Comparison of ENCODE assay signal across 30 cellular contexts in genomic region chr14:55481769-55482168, GRCh38. TPM values are rescaled to one million over a fixed set of nuclear protein-coding genes. Genes with fewer than 3 reads are reported as not detected.
"Had no signal": no experiment of that assay in that cellular context is flagged by ENCODE, and none has a peak within 500 bp of the region (broad histone marks: within the 10 kb centered on the region; RNA-seq: fewer than 3 reads in every experiment).

No MANE protein-coding gene starts in this region.

- H3K36me3 ChIP-seq: stomach, suprapubic skin, thoracic aorta, thyroid gland, tibial artery, tibial nerve, transverse colon, upper lobe of left lung, upper lobe of right lung, uterus, vagina had no signal

- H3K27ac ChIP-seq: stomach, suprapubic skin, testis, thoracic aorta, thyroid gland, tibial artery, tibial nerve, transverse colon, upper lobe of left lung, upper lobe of right lung, uterus, vagina had no signal

- H3K4me3 ChIP-seq: stomach, suprapubic skin, testis, thoracic aorta, thyroid gland, tibial artery, tibial nerve, transverse colon, upper lobe of left lung, upper lobe of right lung, uterus, vagina had no signal

- H3K9me3 ChIP-seq: stomach, suprapubic skin, testis, thoracic aorta, thyroid gland, tibial artery, tibial nerve, transverse colon, upper lobe of left lung, upper lobe of right lung, uterus, vagina had no signal

- ATAC-seq: stimulated activated effector memory CD8-positive, alpha-beta T cell treated with anti-CD3 and anti-CD28 coated beads, Interleukin-12 subunit alpha, Interleukin-12 subunit beta, amount 100 ng/mL, for 72 hours; stimulated activated memory B cell treated with anti-CD40 and anti-IgM and Interleukin-4, amounts not matched to agents 10 μg/mL and 1 μg/mL and 100 μg/mL, for 72 hours; stimulated activated naive B cell treated with anti-CD40 and anti-IgM and Interleukin-4, amounts not matched to agents 10 μg/mL and 1 μg/mL and 100 μg/mL, for 72 hours; stimulated activated naive CD8-positive, alpha-beta T cell treated with anti-CD3 and anti-CD28 coated beads, Interleukin-15, amount 100 ng/mL, for 72 hours; stimulated activated naive CD8-positive, alpha-beta T cell treated with anti-CD3 and anti-CD28 coated beads, Interleukin-15, Interleukin-2, amounts not matched to agents 100 U/mL and 50 U/mL, for 24 hours; upper lobe of right lung had no signal

- H3K4me1 ChIP-seq: stomach, suprapubic skin, testis, thyroid gland, tibial artery, tibial nerve, transverse colon, upper lobe of left lung, upper lobe of right lung, uterus, vagina had no signal

- H3K27me3 ChIP-seq: stomach, suprapubic skin, testis, thyroid gland, tibial artery, tibial nerve, transverse colon, upper lobe of left lung, upper lobe of right lung, uterus, vagina had no signal

- DNase-seq: stimulated activated CD4-positive, alpha-beta T cell treated with anti-CD3 and anti-CD28 coated beads, Interleukin-2, amount 100 ng/mL, for 48 hours; stimulated activated CD4-positive, alpha-beta T cell treated with anti-CD3 and anti-CD28 coated beads, Interleukin-4, amount 100 ng/mL, for 1 hour; stimulated activated CD4-positive, alpha-beta T cell treated with anti-CD3 and anti-CD28 coated beads, Interleukin-4, amount 100 ng/mL, for 24 hours; stimulated activated CD4-positive, alpha-beta T cell treated with anti-CD3 and anti-CD28 coated beads, Interleukin-4, amount 100 ng/mL, for 4 hours; stimulated activated CD8-positive, alpha-beta memory T cell treated with anti-CD3 and anti-CD28 coated beads, Interleukin-4, amount 100 ng/mL, for 48 hours; stimulated activated naive B cell treated with anti-CD40 and anti-IgM and Interleukin-4, amounts not matched to agents 10 μg/mL and 1 μg/mL and 100 μg/mL, for 72 hours; stimulated activated naive CD4-positive, alpha-beta T cell; stimulated activated naive CD4-positive, alpha-beta T cell treated with Interleukin-2 at 50 U/mL for 16 hours; stimulated activated naive CD8-positive, alpha-beta T cell treated with anti-CD3 and anti-CD28 coated beads, Interleukin-15, amount 100 ng/mL, for 72 hours; stimulated activated naive CD8-positive, alpha-beta T cell treated with anti-CD3 and anti-CD28 coated beads, Interleukin-15, Interleukin-2, amounts not matched to agents 100 U/mL and 50 U/mL, for 24 hours; stomach; substantia nigra; testis; thyroid gland; tibial artery; transverse colon; trophoblast cell; upper lobe of left lung; upper lobe of right lung; uterus had no signal

RNA-seq across cellular contexts. Expression of gene TBPL2, which starts 41.4 kb away (rescaled TPM):
- total RNA-seq: stomach, subcutaneous adipose tissue, suprapubic skin, temporal lobe, thoracic aorta, thyroid gland, transverse colon, upper lobe of left lung, upper lobe of right lung, ureter, urinary bladder, uterus, vagina had no signal
